In genomic region chr14:103404032-103404918, GRCh38 we compare ENCODE assay signal across 9 cellular contexts. TPM values are rescaled to one million over a fixed set of nuclear protein-coding genes. Genes with fewer than 3 reads are reported as not detected.
A peak's percentile ranks its signal among the peaks of the same experiment; 100 is the strongest.
DNase-seq lines count a peak whose midpoint lies in the region; ATAC-seq, FAIRE-seq and TF ChIP-seq lines count a peak whose summit lies in the region.
"Had no signal": no experiment of that assay in that cellular context is flagged by ENCODE, and none has a peak within 500 bp of the region (broad histone marks: within the 10 kb centered on the region; RNA-seq: fewer than 3 reads in every experiment).

No MANE protein-coding gene starts in this region.

- CTCF ChIA-PET in CD8-positive, alpha-beta T cell (lab: Charles Lee): interaction anchor here (1.0 to 4.1 kb wide), 2 partner anchors 12 to 112 kb away, joined by 5 to 34 read pairs; no protein-coding TSS in a partner anchor

- ATAC-seq in CD8-positive, alpha-beta T cell: no peak
- no peak for ATAC-seq in GM18520 (IDR thresholded peaks at IDR 0.05; ENCODE audit: unreplicated experiment)

- no peaks in the 10 kb centered on the region for H3K27me3 ChIP-seq in CD8-positive, alpha-beta T cell (ENCODE audit: insufficient read depth, low read length)
- H3K27me3 ChIP-seq in OCI-LY3 (ENCODE audit: low read depth, low read length) (no peaks in the 10 kb centered on the region), endodermal cell (ENCODE audit: control insufficient read depth, insufficient read depth, low read length, poor library complexity, severe bottlenecking) (no peaks in the 10 kb centered on the region), osteoblast (ENCODE audit: insufficient read depth, low read length) (no peaks in the 10 kb centered on the region)
- H3K27me3 ChIP-seq: tibial artery had no signal

- H3K27ac Mint-ChIP-seq in CD8-positive, alpha-beta T cell: peak overlapping the region; percentile 80
- H3K27ac Mint-ChIP-seq in endodermal cell: peak overlapping the region; percentile 60

- H2AFZ ChIP-seq in OCI-LY3 (ENCODE audit: low read depth, low read length) (no peak overlapping the region), osteoblast (ENCODE audit: low read length) (no peak overlapping the region)

- WGBS in endodermal cell (ENCODE audit: insufficient coverage in 1 of 2, insufficient read length in 1 of 2), 2 experiments: 83 to 87% methylated on average over 3 to 6 of the region's 9 CpGs

- H4K20me1 ChIP-seq in OCI-LY3 (ENCODE audit: insufficient read depth, low read length): peaks cover 62% of the 10 kb centered on the region
- H4K20me1 ChIP-seq in osteoblast (ENCODE audit: insufficient read depth, low read length): peaks cover 50% of the 10 kb centered on the region

- H3K4me3 ChIP-seq in CD8-positive, alpha-beta T cell (ENCODE audit: low read depth, low read length): no peak overlapping the region
- H3K4me3 ChIP-seq in OCI-LY3 (ENCODE audit: low read length): peak overlapping the region; percentile 5
- H3K4me3 ChIP-seq in endodermal cell (ENCODE audit: low read length): peak overlapping the region; percentile 3
- H3K4me3 ChIP-seq in osteoblast (ENCODE audit: insufficient read depth, low read length): peak overlapping the region; percentile 18
- H3K4me3 ChIP-seq: tibial artery had no signal

- POLR2A ChIA-PET in CD8-positive, alpha-beta T cell (lab: Charles Lee): no interaction called here

- peaks cover 32% of the 10 kb centered on the region for H3K36me3 Mint-ChIP-seq in CD8-positive, alpha-beta T cell
- peaks cover 31% of the 10 kb centered on the region for H3K36me3 Mint-ChIP-seq in endodermal cell (ENCODE audit: low read depth)

- peak overlapping the region; percentile 40 for H3K4me3 Mint-ChIP-seq in CD8-positive, alpha-beta T cell
- no peak overlapping the region for H3K4me3 Mint-ChIP-seq in endodermal cell

- H3K4me2 ChIP-seq in OCI-LY3 (ENCODE audit: low read length): peak overlapping the region; percentile 55
- H3K4me2 ChIP-seq in osteoblast (ENCODE audit: insufficient read depth, low read length): peak overlapping the region; percentile 59

- no peaks in the 10 kb centered on the region for H3K9me3 ChIP-seq in CD8-positive, alpha-beta T cell (ENCODE audit: low read length)
- H3K9me3 ChIP-seq in OCI-LY3 (ENCODE audit: insufficient read depth, low read length): no peaks in the 10 kb centered on the region
- H3K9me3 ChIP-seq in endodermal cell (ENCODE audit: control insufficient read depth, low read length): no peaks in the 10 kb centered on the region
- no peaks in the 10 kb centered on the region for H3K9me3 ChIP-seq in osteoblast (ENCODE audit: low read depth, low read length)
- H3K9me3 ChIP-seq: tibial artery had no signal

- FAIRE-seq in frontal cortex (lab: Jason Lieb, UNC): no peak

- TF ChIP-seq CTCF in CD8-positive, alpha-beta T cell (IDR thresholded peaks at IDR 0.05): no peak
- TF ChIP-seq CTCF in OCI-LY3 (IDR thresholded peaks at IDR 0.05; ENCODE audit: low read depth, low read length) (peak; percentile 21), endodermal cell (conservative IDR thresholded peaks at IDR 0.05) (no peak), osteoblast (IDR thresholded peaks at IDR 0.05; ENCODE audit: extremely low read depth, low read depth, low read length) (no peak)

- peaks cover 37% of the 10 kb centered on the region for H3K4me1 ChIP-seq in CD8-positive, alpha-beta T cell (ENCODE audit: insufficient read depth, low read length)
- H3K4me1 ChIP-seq in OCI-LY3 (ENCODE audit: low read length) (peaks cover 38% of the 10 kb centered on the region), endodermal cell (ENCODE audit: control insufficient read depth, insufficient read depth, low read length) (peaks cover 11% of the 10 kb centered on the region), osteoblast (ENCODE audit: insufficient read depth, low read length) (peaks cover 40% of the 10 kb centered on the region)

- no peaks in the 10 kb centered on the region for H3K36me3 ChIP-seq in CD8-positive, alpha-beta T cell (ENCODE audit: insufficient read depth, low read length)
- peaks cover 18% of the 10 kb centered on the region for H3K36me3 ChIP-seq in OCI-LY3 (replicated peaks; ENCODE audit: low read depth, low read length)
- peaks cover 19% of the 10 kb centered on the region for H3K36me3 ChIP-seq in endodermal cell (ENCODE audit: control insufficient read depth, insufficient read depth, low read length)
- H3K36me3 ChIP-seq in osteoblast (ENCODE audit: insufficient read depth, low read length): peaks cover 11% of the 10 kb centered on the region

- no peak overlapping the region for H3K27ac ChIP-seq in CD8-positive, alpha-beta T cell (ENCODE audit: low read depth, low read length)
- 0 out of 2 replicates have a peak overlapping the region, but pooled peaks have one; percentile 3 for H3K27ac ChIP-seq in OCI-LY3 (ENCODE audit: low read length)
- H3K27ac ChIP-seq in endodermal cell (ENCODE audit: low read depth, low read length): no peak overlapping the region
- H3K27ac ChIP-seq in osteoblast (ENCODE audit: low read depth, low read length): peak overlapping the region; percentile 30
- H3K27ac ChIP-seq: tibial artery had no signal

- H3K4me1 Mint-ChIP-seq in CD8-positive, alpha-beta T cell (ENCODE audit: low read depth): peaks cover 57% of the 10 kb centered on the region
- peaks cover 39% of the 10 kb centered on the region for H3K4me1 Mint-ChIP-seq in endodermal cell

- H3K79me2 ChIP-seq in OCI-LY3 (ENCODE audit: low read length) (peaks cover 76% of the 10 kb centered on the region), osteoblast (ENCODE audit: insufficient read depth, low read length) (peaks cover 93% of the 10 kb centered on the region)

- intact Hi-C loops in CD8-positive, alpha-beta T cell (cut with DNase I, micrococcal nuclease): no loop called here

- no peak for DNase-seq in CD8-positive, alpha-beta T cell
- DNase-seq in endodermal cell (no peak), osteoblast (ENCODE audit: insufficient read length, low spot score, missing footprints) (no peak), GM19238 (ENCODE audit: insufficient read length, low spot score) (no peak), frontal cortex (ENCODE audit: low spot score in 2 of 2) (no peak), amygdala (lab: John Stamatoyannopoulos, UW) (no peak)
- DNase-seq: tibial artery had no signal

- no peaks in the 10 kb centered on the region for H3K27me3 Mint-ChIP-seq in CD8-positive, alpha-beta T cell (ENCODE audit: low read depth)
- no peaks in the 10 kb centered on the region for H3K27me3 Mint-ChIP-seq in endodermal cell (ENCODE audit: insufficient read depth)

- no peak overlapping the region for H3K9ac ChIP-seq in OCI-LY3 (ENCODE audit: low read length)
- H3K9ac ChIP-seq in endodermal cell (ENCODE audit: extremely low read depth, low read length, poor library complexity, severe bottlenecking): no peak overlapping the region

- H3K9me3 Mint-ChIP-seq in CD8-positive, alpha-beta T cell: no peaks in the 10 kb centered on the region
- H3K9me3 Mint-ChIP-seq in endodermal cell: no peaks in the 10 kb centered on the region

RNA-seq across cellular contexts. Expression of gene MARK3, which starts 19.1 kb away (rescaled TPM):
- 100 to 1,000 TPM; 123 to 124 TPM for total RNA-seq in CD8-positive, alpha-beta T cell
- total RNA-seq in endodermal cell (100 to 1,000 TPM in 1 of 2 donors, 10 to 100 TPM in 1; 95.8 to 106 TPM), osteoblast (101 and 108 TPM in 2 replicates), frontal cortex (152 TPM)
- 73.3 TPM for polyA plus RNA-seq in endodermal cell (2013, experiment 1 of 2)
- polyA plus RNA-seq in endodermal cell (2013, experiment 2 of 2): 80.1 TPM

Comparison
In these comparisons a context has a peak if more than half of its experiments do, and no peak if none do; other contexts are left out.
1. H3K27ac ChIP-seq: peak in OCI-LY3 (single experiment) and osteoblast (single experiment); none in CD8-positive, alpha-beta T cell (single experiment) and endodermal cell (single experiment).